In the genomic region with DNA sequence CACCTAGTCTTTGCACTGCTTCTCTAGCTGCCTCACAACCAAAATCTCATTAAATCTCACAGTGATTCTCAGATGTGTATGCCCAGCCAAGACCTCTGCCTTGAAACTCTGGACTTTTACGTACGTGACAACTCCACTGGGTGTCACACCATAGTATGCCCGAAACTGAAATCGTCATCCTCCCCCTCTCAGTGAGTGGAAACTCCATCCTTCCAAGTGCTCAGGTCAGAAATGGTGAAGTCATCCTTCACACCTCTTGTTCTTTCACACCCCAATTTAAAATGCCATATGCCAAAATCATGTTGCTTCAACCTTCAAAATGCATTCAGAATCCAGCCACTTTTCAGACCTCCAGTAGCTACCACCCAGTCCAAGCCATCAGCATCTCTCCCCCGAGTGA, we compare ENCODE assay signal across 12 cellular contexts. TPM values are rescaled to one million over a fixed set of nuclear protein-coding genes. Genes with fewer than 3 reads are reported as not detected.
DNase-seq lines count a peak whose midpoint lies in the region; ATAC-seq and TF ChIP-seq lines count a peak whose summit lies in the region.
"Had no signal": no experiment of that assay in that cellular context is flagged by ENCODE, and none has a peak within 500 bp of the region (broad histone marks: within the 10 kb centered on the region; RNA-seq: fewer than 3 reads in every experiment).

No MANE protein-coding gene starts in this region.

- intact Hi-C loops in CD8-positive, alpha-beta T cell (cut with DNase I, micrococcal nuclease): loop anchor here in 1 of 2 experiments (5.0 kb wide), 1 partner anchor 42 kb away; the partner anchor contains the start of gene SFI1
- intact Hi-C loops in natural killer cell (cut with micrococcal nuclease): no loop called here
- intact Hi-C loops in testis (cut with DNase I; ENCODE audit: low total_unique reads): no loop called here
- intact Hi-C loops in left cardiac atrium (cut with DNase I): no loop called here

- H3K4me3 ChIP-seq in CD8-positive, alpha-beta T cell (ENCODE audit: low read depth, low read length): no peak overlapping the region
- no peak overlapping the region for H3K4me3 ChIP-seq in testis
- H3K4me3 ChIP-seq: MG63 had no signal

- peaks cover 3% of the 10 kb centered on the region for H3K4me1 ChIP-seq in CD8-positive, alpha-beta T cell (ENCODE audit: insufficient read depth, low read length)
- peaks cover 3% of the 10 kb centered on the region for H3K4me1 ChIP-seq in testis

- H3K4me1 Mint-ChIP-seq in CD8-positive, alpha-beta T cell (ENCODE audit: low read depth): peaks cover 22% of the 10 kb centered on the region
- H3K4me1 Mint-ChIP-seq in activated T-cell treated with anti-CD3 and anti-CD28 coated beads, Interleukin-2, amount 50 U/mL, for 4 hours (ENCODE audit: low read depth): peaks cover 36% of the 10 kb centered on the region
- H3K4me1 Mint-ChIP-seq in natural killer cell: peaks cover 5 to 16% of the 10 kb centered on the region in 2 donors

- no peak overlapping the region for H3K4me3 Mint-ChIP-seq in CD8-positive, alpha-beta T cell
- H3K4me3 Mint-ChIP-seq in activated T-cell treated with anti-CD3 and anti-CD28 coated beads, Interleukin-2, amount 50 U/mL, for 4 hours: no peak overlapping the region
- H3K4me3 Mint-ChIP-seq in natural killer cell: no peak overlapping the region

- no peak overlapping the region for H3K27ac ChIP-seq in CD8-positive, alpha-beta T cell (ENCODE audit: low read depth, low read length)
- no peak overlapping the region for H3K27ac ChIP-seq in testis

- WGBS in testis, 2 donors: 92 to 93% methylated on average over 5 of the region's 5 CpGs

- TF ChIP-seq POLR2A in testis (IDR thresholded peaks at IDR 0.05): no peak

- no peak for ATAC-seq in CD8-positive, alpha-beta T cell
- ATAC-seq in GM18517 (IDR thresholded peaks at IDR 0.05; ENCODE audit: unreplicated experiment): peak; percentile 50
- peak; percentile 42 to 72 for ATAC-seq in activated T-cell treated with anti-CD3 and anti-CD28 coated beads, Interleukin-2, amount 50 U/mL, for 4 hours
- ATAC-seq in natural killer cell: no peak
- ATAC-seq in left cardiac atrium: no peak

- POLR2A ChIA-PET in CD8-positive, alpha-beta T cell (lab: Charles Lee): no interaction called here

- DNase-seq in CD8-positive, alpha-beta T cell: no peak
- no peak for DNase-seq in activated T-cell treated with anti-CD3 and anti-CD28 coated beads, Interleukin-2, amount 50 U/mL, for 4 hours
- DNase-seq in natural killer cell (no peak), NCI-H526 treated with DMSO at 0.1 percent for 48 hours (lab: John Stamatoyannopoulos, UW) (no peak), testis (no peak), left cardiac atrium (no peak), HUDEP-2 (lab: John Stamatoyannopoulos, UW; ENCODE audit: unreplicated experiment in 76 of 76) (no peak)
- DNase-seq: caudate nucleus, MG63, NCI-H2029, T-helper 9 cell had no signal

- no peaks in the 10 kb centered on the region for H3K27me3 ChIP-seq in CD8-positive, alpha-beta T cell (ENCODE audit: insufficient read depth, low read length)
- no peaks in the 10 kb centered on the region for H3K27me3 ChIP-seq in testis
- H3K27me3 ChIP-seq: MG63 had no signal

- peak overlapping the region; percentile 38 for H3K27ac Mint-ChIP-seq in CD8-positive, alpha-beta T cell
- H3K27ac Mint-ChIP-seq in natural killer cell: peak overlapping the region; percentile 0 to 7

- CTCF ChIA-PET in CD8-positive, alpha-beta T cell (lab: Charles Lee): interaction anchor here (1.6 kb wide), 1 partner anchor 10 kb away, joined by 5 read pairs; no protein-coding TSS in a partner anchor

- H3K36me3 ChIP-seq in CD8-positive, alpha-beta T cell (ENCODE audit: insufficient read depth, low read length): no peaks in the 10 kb centered on the region
- H3K36me3 ChIP-seq in testis (ENCODE audit: low read depth, missing control alignments): no peaks in the 10 kb centered on the region

- no peaks in the 10 kb centered on the region for H3K9me3 ChIP-seq in CD8-positive, alpha-beta T cell (ENCODE audit: low read length)
- H3K9me3 ChIP-seq in testis: no peaks in the 10 kb centered on the region
- H3K9me3 ChIP-seq: MG63 had no signal

- H3K36me3 Mint-ChIP-seq in CD8-positive, alpha-beta T cell: peaks cover 53% of the 10 kb centered on the region
- peaks cover 20% of the 10 kb centered on the region for H3K36me3 Mint-ChIP-seq in activated T-cell treated with anti-CD3 and anti-CD28 coated beads, Interleukin-2, amount 50 U/mL, for 4 hours (ENCODE audit: insufficient read depth)
- peaks cover 8% of the 10 kb centered on the region for H3K36me3 Mint-ChIP-seq in natural killer cell

- H3K9me3 Mint-ChIP-seq in CD8-positive, alpha-beta T cell: no peaks in the 10 kb centered on the region
- H3K9me3 Mint-ChIP-seq in activated T-cell treated with anti-CD3 and anti-CD28 coated beads, Interleukin-2, amount 50 U/mL, for 4 hours: no peaks in the 10 kb centered on the region
- no peaks in the 10 kb centered on the region for H3K9me3 Mint-ChIP-seq in natural killer cell

- no peak for TF ChIP-seq CTCF in CD8-positive, alpha-beta T cell (IDR thresholded peaks at IDR 0.05)
- TF ChIP-seq CTCF in natural killer cell (IDR thresholded peaks at IDR 0.05) (no peak), testis (IDR thresholded peaks at IDR 0.05) (no peak)

- no peaks in the 10 kb centered on the region for H3K27me3 Mint-ChIP-seq in CD8-positive, alpha-beta T cell (ENCODE audit: low read depth)
- H3K27me3 Mint-ChIP-seq in activated T-cell treated with anti-CD3 and anti-CD28 coated beads, Interleukin-2, amount 50 U/mL, for 4 hours (ENCODE audit: low read depth): no peaks in the 10 kb centered on the region
- no peaks in the 10 kb centered on the region for H3K27me3 Mint-ChIP-seq in natural killer cell (ENCODE audit: low read depth in 2 of 2)

RNA-seq across cellular contexts. Expression of gene SFI1, which starts 42.5 kb away (rescaled TPM):
- total RNA-seq in CD8-positive, alpha-beta T cell: 100 to 1,000 TPM; 217 to 235 TPM
- total RNA-seq in activated T-cell treated with anti-CD3 and anti-CD28 coated beads, Interleukin-2, amount 50 U/mL, for 4 hours: 10 to 100 TPM; 74.0 to 87.5 (median 77.6) TPM
- 100 to 1,000 TPM; 208 to 225 (median 217) TPM for total RNA-seq in natural killer cell
- 100 to 1,000 TPM; 129 to 141 TPM for total RNA-seq in testis
- polyA plus RNA-seq in testis (ENCODE audit: insufficient read depth, low read depth, low replicate concordance): 48.8 TPM
- 1 to 10 TPM; 8.2 to 9.9 TPM for total RNA-seq in left cardiac atrium

RNA-seq across cellular contexts. Expression of gene EIF4ENIF1, which starts 49.2 kb away (rescaled TPM):
- 10 to 100 TPM; 12.1 to 14.5 TPM for total RNA-seq in CD8-positive, alpha-beta T cell
- 10 to 100 TPM; 40.0 to 47.2 (median 44.1) TPM for total RNA-seq in activated T-cell treated with anti-CD3 and anti-CD28 coated beads, Interleukin-2, amount 50 U/mL, for 4 hours
- total RNA-seq in natural killer cell (10 to 100 TPM; 31.1 to 41.7 (median 41.2) TPM), testis (10 to 100 TPM; 74.6 to 79.7 TPM), left cardiac atrium (10 to 100 TPM; 21.8 to 24.7 TPM)
- polyA plus RNA-seq in testis (ENCODE audit: insufficient read depth, low read depth, low replicate concordance): 127 TPM

Comparison
In these comparisons a context has a peak if more than half of its experiments do, and no peak if none do; other contexts are left out.
1. ATAC-seq: peak in GM18517 (single experiment) and activated T-cell treated with anti-CD3 and anti-CD28 coated beads, Interleukin-2, amount 50 U/mL, for 4 hours (2 of 2); none in CD8-positive, alpha-beta T cell (single experiment), natural killer cell (0 of 3) and left cardiac atrium (0 of 2).
2. RNA of gene SFI1, which starts 42.5 kb away (total RNA-seq): 217 to 235 TPM in CD8-positive, alpha-beta T cell, 208 to 225 TPM in natural killer cell, 129 to 141 TPM in testis and 74.0 to 87.5 TPM in activated T-cell treated with anti-CD3 and anti-CD28 coated beads, Interleukin-2, amount 50 U/mL, for 4 hours; 8.2 to 9.9 TPM in left cardiac atrium; every median in the first group is over 4 times any median in the second.